22 cellular contexts compared by ENCODE assay signal in genomic region chr17:78652913-78653312, GRCh38.
DNase-seq lines count a peak whose midpoint lies in the region; ATAC-seq and TF ChIP-seq lines count a peak whose summit lies in the region.
"Had no signal": no experiment of that assay in that cellular context is flagged by ENCODE, and none has a peak within 500 bp of the region (broad histone marks: within the 10 kb centered on the region; RNA-seq: fewer than 3 reads in every experiment).

No MANE protein-coding gene starts in this region.

- H3K4me1 Mint-ChIP-seq in osteocyte (ENCODE audit: unreplicated experiment) = peaks cover 48% of the 10 kb centered on the region
- H3K4me1 Mint-ChIP-seq: CD4-positive, CD25-positive, alpha-beta regulatory T cell had no signal

- H3K27me3 Mint-ChIP-seq in osteocyte (ENCODE audit: unreplicated experiment) = no peaks in the 10 kb centered on the region

- H3K9me3 ChIP-seq in aorta (ENCODE audit: control insufficient read depth, low read length) = no peaks in the 10 kb centered on the region

- H3K4me3 Mint-ChIP-seq in osteocyte (ENCODE audit: unreplicated experiment) = no peak overlapping the region
- H3K4me3 Mint-ChIP-seq: CD4-positive, CD25-positive, alpha-beta regulatory T cell had no signal

- H3K4me3 ChIP-seq in coronary artery (no peak overlapping the region), aorta (ENCODE audit: low read length in 2 of 2) (no peak overlapping the region), brain microvascular endothelial cell (ENCODE audit: low read depth, low read length) (no peak overlapping the region)

- H3K27ac ChIP-seq in coronary artery = no peak overlapping the region
- no peak overlapping the region for H3K27ac ChIP-seq in aorta (ENCODE audit: low read depth in 1 of 2, low read length in 2 of 2)
- no peak overlapping the region for H3K27ac ChIP-seq in brain microvascular endothelial cell

- H3K36me3 ChIP-seq in aorta (ENCODE audit: control insufficient read depth in 1 of 2, insufficient read depth in 2 of 2, low read length in 1 of 2) (no peaks in the 10 kb centered on the region), brain microvascular endothelial cell (replicated peaks) (no peaks in the 10 kb centered on the region)

- 86 to 95% methylated on average over 11 of the region's 11 CpGs for WGBS in aorta, 2 donors

- H3K4me1 ChIP-seq in aorta (ENCODE audit: control insufficient read depth in 1 of 2, insufficient read depth in 2 of 2, low read length in 2 of 2) = no peaks in the 10 kb centered on the region

- H3K27me3 ChIP-seq in aorta (ENCODE audit: control insufficient read depth in 1 of 2, insufficient read depth in 2 of 2, low read length in 1 of 2) (no peaks in the 10 kb centered on the region), brain microvascular endothelial cell (replicated peaks) (no peaks in the 10 kb centered on the region)

- DNase-seq in SKM-1 treated with dmso at 0.1 percent for 144 hours (lab: John Stamatoyannopoulos, UW; ENCODE audit: unreplicated experiment) = peak; percentile 13
- no peak for DNase-seq in SKM-1 (lab: John Stamatoyannopoulos, UW; ENCODE audit: unreplicated experiment)
- peak; percentile 36 for DNase-seq in coronary artery (ENCODE audit: low spot score)
- DNase-seq in osteocyte (ENCODE audit: extremely low spot score, unreplicated experiment) = no peak
- DNase-seq in aorta = peak; percentile 38 to 74
- DNase-seq in brain microvascular endothelial cell = no peak
- no peak for DNase-seq in medulla oblongata (ENCODE audit: extremely low spot score)
- DNase-seq: 8988T; AML-193; CD4-positive, CD25-positive, alpha-beta regulatory T cell; COR-L47; DMS79; Kasumi-1; NCI-H1092 treated with DMSO at 0.1 percent for 48 hours; NCI-H146; NCI-H2029; NCI-H2227 treated with DMSO at 0.1 percent for 48 hours; NCI-H510A treated with DMSO at 0.1 percent for 48 hours; NCI-H774; NK-92 treated with Interleukin-12 subunit alpha and Interleukin-12 subunit beta, amount 100 ng/mL, for 24 hours; Right ventricle myocardium superior had no signal

- no peaks in the 10 kb centered on the region for H3K9me3 Mint-ChIP-seq in osteocyte (ENCODE audit: unreplicated experiment)

- peak overlapping the region; percentile 52 for H3K27ac Mint-ChIP-seq in osteocyte (ENCODE audit: unreplicated experiment)
- H3K27ac Mint-ChIP-seq: CD4-positive, CD25-positive, alpha-beta regulatory T cell had no signal

- intact Hi-C loops in aorta (cut with DNase I) = no loop called here

- H3K36me3 Mint-ChIP-seq in osteocyte (ENCODE audit: unreplicated experiment) = no peaks in the 10 kb centered on the region
- H3K36me3 Mint-ChIP-seq: CD4-positive, CD25-positive, alpha-beta regulatory T cell had no signal

- in situ Hi-C loops in brain microvascular endothelial cell (cut with HindIII; ENCODE audit: low pct_ligation_motif_present, low sequenced_read_pairs) = no loop called here

- no peak for ATAC-seq in aorta (ENCODE audit: low FRiP score)
- ATAC-seq in GM18520 (IDR thresholded peaks at IDR 0.05; ENCODE audit: unreplicated experiment) = no peak

- TF ChIP-seq CTCF in coronary artery (IDR thresholded peaks at IDR 0.05) (no peak), osteocyte (IDR thresholded peaks at IDR 0.05) (no peak), brain microvascular endothelial cell (IDR thresholded peaks at IDR 0.05; ENCODE audit: low read depth, low read length, missing control alignments) (no peak)

Comparison
In these comparisons a context has a peak if more than half of its experiments do, and no peak if none do; other contexts are left out.
1. DNase-seq: peak in SKM-1 treated with dmso at 0.1 percent for 144 hours (single experiment), coronary artery (single experiment) and aorta (2 of 2); none in SKM-1 (single experiment), osteocyte (single experiment), brain microvascular endothelial cell (single experiment) and medulla oblongata (single experiment).